In the genomic region with DNA sequence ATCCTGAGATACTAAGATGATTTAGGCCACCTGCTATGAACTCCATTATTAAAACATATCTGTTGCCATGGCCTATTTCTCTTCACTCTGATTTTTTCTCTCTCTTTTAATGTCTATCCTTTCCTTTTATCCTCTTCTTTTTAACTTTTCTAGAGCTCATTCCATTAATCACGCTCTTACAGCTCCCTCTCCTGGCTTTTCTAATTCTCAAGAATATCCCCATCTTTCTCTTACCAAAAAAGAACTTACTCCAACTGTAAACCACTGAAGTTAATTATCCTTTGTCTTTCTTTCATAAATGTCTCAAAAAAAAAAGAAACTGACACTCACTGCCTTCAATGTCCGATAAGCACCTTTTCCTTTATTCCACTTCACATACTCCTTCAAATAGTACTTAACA, we compare ENCODE assay signal across 16 cellular contexts. TPM values are rescaled to one million over a fixed set of nuclear protein-coding genes. Genes with fewer than 3 reads are reported as not detected.
DNase-seq lines count a peak whose midpoint lies in the region; ATAC-seq, FAIRE-seq and TF ChIP-seq lines count a peak whose summit lies in the region.
"Had no signal": no experiment of that assay in that cellular context is flagged by ENCODE, and none has a peak within 500 bp of the region (broad histone marks: within the 10 kb centered on the region; RNA-seq: fewer than 3 reads in every experiment).

No MANE protein-coding gene starts in this region.

- H4K20me1 ChIP-seq in GM12878 (ENCODE audit: control insufficient read depth, insufficient read depth): peaks cover 2% of the 10 kb centered on the region

- BruUV-seq in A673 (replicated peaks; lab: Mats Ljungman, UMichigan) (no TSS peak), GM12878 (replicated peaks; lab: Mats Ljungman, UMichigan) (no TSS peak)

- intact Hi-C loops in A673 (cut with micrococcal nuclease; ENCODE audit: unreplicated experiment) (no loop called here), GM12878 (cut with micrococcal nuclease; ENCODE audit: unreplicated experiment) (no loop called here)

- H3K9ac ChIP-seq in GM12878 (ENCODE audit: control insufficient read depth, insufficient read depth, low read length): no peak overlapping the region
- peak overlapping the region; percentile 37 for H3K9ac ChIP-seq in mesenchymal stem cell (ENCODE audit: low read length)

- TF ChIP-seq CTCF in A673 (conservative IDR thresholded peaks at IDR 0.05; ENCODE audit: low read depth, low read length): peak; percentile 55
- peak; percentile 3 for TF ChIP-seq CTCF in HFF-Myc (IDR thresholded peaks at IDR 0.05; ENCODE audit: low read depth, low read length, missing control alignments)
- no peak; a peak in 1 of 6 replicates for TF ChIP-seq CTCF in GM12878 (IDR thresholded peaks at IDR 0.05 in 2 of 3, conservative IDR thresholded peaks at IDR 0.05 in 1 of 3; ENCODE audit: control insufficient read depth in 2 of 3, extremely low read depth in 1 of 3, insufficient read depth in 1 of 3, low read depth in 3 of 3, low read length in 3 of 3)

- TF ChIP-seq RAD21 in GM12878 (IDR thresholded peaks at IDR 0.05; ENCODE audit: insufficient read depth, low read depth, low read length): peak; percentile 21; the same call in 1 of the 2 replicates

- no peak overlapping the region for H3K14ac ChIP-seq in mesenchymal stem cell (ENCODE audit: low read length in 2 of 2)

- H2BK15ac ChIP-seq in mesenchymal stem cell (ENCODE audit: low read depth, poor library complexity, severe bottlenecking): no peak overlapping the region

- H2AFZ ChIP-seq in GM12878 (ENCODE audit: control insufficient read depth, low read depth, low read length) (no peak overlapping the region), mesenchymal stem cell (ENCODE audit: low read depth, low read length) (no peak overlapping the region)

- H3K27ac ChIP-seq in A673 (ENCODE audit: low read depth, low read length, poor library complexity, severe bottlenecking) (no peak overlapping the region), GM12878 (ENCODE audit: control insufficient read depth, insufficient read depth) (no peak overlapping the region), mesenchymal stem cell (ENCODE audit: low read length, poor library complexity, severe bottlenecking) (no peak overlapping the region), small intestine (ENCODE audit: low read depth in 1 of 2, low read length in 1 of 2) (no peak overlapping the region)

- TF ChIP-seq EP300 in GM12878 (IDR thresholded peaks at IDR 0.05; ENCODE audit: borderline replicate concordance in 1 of 2, control insufficient read depth in 1 of 2, low read depth in 2 of 2, low read length in 2 of 2): no peak

- H2AK5ac ChIP-seq in mesenchymal stem cell (ENCODE audit: low read length, severe bottlenecking): no peak overlapping the region

- ATAC-seq in GM12878 (no peak), GM21737 (IDR thresholded peaks at IDR 0.05; ENCODE audit: unreplicated experiment) (no peak)
- ATAC-seq in activated CD4-positive, CD25-positive, alpha-beta regulatory T cell treated with anti-CD3 and anti-CD28 coated beads, Interleukin-2, amount 50 U/mL, for 24 hours: no peak
- ATAC-seq: activated CD8-positive, alpha-beta T cell treated with anti-CD3 and anti-CD28 coated beads for 36 hours; left ventricle myocardium superior; stimulated activated naive CD8-positive, alpha-beta T cell treated with anti-CD3 and anti-CD28 coated beads, Interleukin-15, Interleukin-2, amounts not matched to agents 100 U/mL and 50 U/mL, for 24 hours had no signal

- H3K4me3 ChIP-seq in A673 (ENCODE audit: low read depth, low read length, poor library complexity, severe bottlenecking) (no peak overlapping the region), HFF-Myc (replicated peaks; ENCODE audit: low read depth, low read length) (no peak overlapping the region), GM12878 (no peak overlapping the region), mesenchymal stem cell (ENCODE audit: insufficient read depth in 1 of 2, low read depth in 1 of 2, low read length in 2 of 2) (no peak overlapping the region), small intestine (ENCODE audit: low read depth in 1 of 2, low read length in 2 of 2) (no peak overlapping the region)

- no peak overlapping the region for H4K8ac ChIP-seq in mesenchymal stem cell (ENCODE audit: low read length)

- H3K23ac ChIP-seq in mesenchymal stem cell (ENCODE audit: low read length in 2 of 2): no peak overlapping the region

- POLR2A ChIA-PET in A673 (lab: Charles Lee; ENCODE audit: low non-redundant PET): interaction anchor here (0.6 kb wide), 2 partner anchors 49 to 86 kb away, joined by 3 read pairs; no protein-coding TSS in a partner anchor
- POLR2A ChIA-PET in GM12878 (lab: Charles Lee): interaction anchor here (0.7 to 1.5 kb wide), 2 partner anchors 9 to 72 kb away, joined by 3 to 5 read pairs; no protein-coding TSS in a partner anchor

- RAD21 ChIA-PET in GM12878 (lab: Charles Lee; ENCODE audit: unreplicated experiment): interaction anchor here (1.1 to 2.0 kb wide), 7 partner anchors 8 to 122 kb away, joined by 3 to 7 read pairs (median 3); no protein-coding TSS in a partner anchor

- H2BK120ac ChIP-seq in mesenchymal stem cell (ENCODE audit: low read depth, low read length): no peak overlapping the region

- no peak for FAIRE-seq in GM12878 (lab: Jason Lieb, UNC)
- FAIRE-seq in small intestine (lab: Jason Lieb, UNC): no peak
- FAIRE-seq: colon had no signal

- no peaks in the 10 kb centered on the region for H3K79me1 ChIP-seq in mesenchymal stem cell (replicated peaks; ENCODE audit: low read length, poor library complexity, severe bottlenecking)

- H3K4me1 ChIP-seq in A673 (ENCODE audit: insufficient read depth, low read length, poor library complexity, severe bottlenecking) (peaks cover 39% of the 10 kb centered on the region), GM12878 (ENCODE audit: control insufficient read depth, insufficient read depth, low read length) (peaks cover 3% of the 10 kb centered on the region), mesenchymal stem cell (ENCODE audit: control insufficient read depth, insufficient read depth, low read depth, low read length) (peaks cover 3% of the 10 kb centered on the region), small intestine (ENCODE audit: control insufficient read depth in 2 of 2, insufficient read depth in 1 of 2, low read depth in 1 of 2, low read length in 1 of 2) (peaks cover 9 to 29% of the 10 kb centered on the region in 2 donors)

- no peak overlapping the region for H4K91ac ChIP-seq in mesenchymal stem cell (ENCODE audit: low read length)

- no peak overlapping the region for H3K4ac ChIP-seq in mesenchymal stem cell (ENCODE audit: low read depth in 1 of 2, low read length in 2 of 2)

- H2BK12ac ChIP-seq in mesenchymal stem cell (ENCODE audit: low read length in 2 of 2): no peak overlapping the region

- no peak for TF ChIP-seq POLR2A in GM12878 (IDR thresholded peaks at IDR 0.05; ENCODE audit: low read depth, low read length)

- H3K79me2 ChIP-seq in GM12878 (ENCODE audit: control insufficient read depth, insufficient read depth, low read length): peaks cover 100% of the 10 kb centered on the region

- H3K18ac ChIP-seq in mesenchymal stem cell (ENCODE audit: low read depth in 1 of 2, low read length in 2 of 2): no peak overlapping the region

- H3K9me3 ChIP-seq in A673 (ENCODE audit: low read depth, low read length, poor library complexity, severe bottlenecking): no peaks in the 10 kb centered on the region
- H3K9me3 ChIP-seq in GM12878 (replicated peaks; ENCODE audit: control insufficient read depth, insufficient read depth, low read length): no peaks in the 10 kb centered on the region; the same call in 1 of the 3 replicates
- no peaks in the 10 kb centered on the region for H3K9me3 ChIP-seq in mesenchymal stem cell (ENCODE audit: control insufficient read depth, low read length)
- no peaks in the 10 kb centered on the region for H3K9me3 ChIP-seq in small intestine (ENCODE audit: control insufficient read depth, low read depth)

- H3K36me3 ChIP-seq in A673 (ENCODE audit: insufficient read depth, low read length, poor library complexity, severe bottlenecking) (no peaks in the 10 kb centered on the region), GM12878 (ENCODE audit: control insufficient read depth in 2 of 2, insufficient read depth in 2 of 2, low read length in 1 of 2) (peaks cover 0 to 13% of the 10 kb centered on the region in 2 experiments; a peak in 2 of 4 replicates), mesenchymal stem cell (ENCODE audit: control insufficient read depth in 1 of 2, insufficient read depth in 2 of 2, low read depth in 1 of 2, low read length in 2 of 2) (peaks cover 2 to 13% of the 10 kb centered on the region in 2 experiments), small intestine (ENCODE audit: control insufficient read depth in 2 of 2, insufficient read depth in 2 of 2, low read length in 2 of 2) (no peaks in the 10 kb centered on the region)

- H3K4me2 ChIP-seq in GM12878 (ENCODE audit: control insufficient read depth, insufficient read depth) (peak overlapping the region; percentile 14; the same call in 1 of the 2 replicates), mesenchymal stem cell (ENCODE audit: low read length, poor library complexity, severe bottlenecking) (no peak overlapping the region)

- CTCF ChIA-PET in A673 (lab: Charles Lee) (interaction anchor here (0.7 to 1.4 kb wide), 3 partner anchors 48 to 751 kb away, joined by 3 to 9 read pairs (median 4); no protein-coding TSS in a partner anchor), GM12878 (lab: Yijun Ruan, JAX) (interaction anchor here (0.9 to 4.3 kb wide), 18 partner anchors 8 to 222 kb away, joined by 3 to 35 read pairs (median 4); a partner anchor contains a TSS)

- H3K27me3 ChIP-seq in A673 (replicated peaks; ENCODE audit: insufficient read depth, low read depth, low read length, poor library complexity) (no peaks in the 10 kb centered on the region), GM12878 (replicated peaks in 1 of 2; ENCODE audit: control insufficient read depth in 2 of 2, insufficient read depth in 2 of 2, low read length in 1 of 2) (no peaks in the 10 kb centered on the region), mesenchymal stem cell (ENCODE audit: control insufficient read depth in 1 of 2, insufficient read depth in 1 of 2, low read length in 2 of 2) (no peaks in the 10 kb centered on the region), small intestine (ENCODE audit: control insufficient read depth in 2 of 2, insufficient read depth in 2 of 2, low read length in 2 of 2) (no peaks in the 10 kb centered on the region)

- SMC1A ChIA-PET in GM12878 (lab: Charles Lee; ENCODE audit: uncharacterized antibody, unreplicated experiment): interaction anchor here (0.6 to 2.6 kb wide), 9 partner anchors 8 to 122 kb away, joined by 3 to 14 read pairs (median 4); a partner anchor contains a TSS

- no peak overlapping the region for H2BK5ac ChIP-seq in mesenchymal stem cell (ENCODE audit: low read depth, low read length, poor library complexity, severe bottlenecking)

- in situ Hi-C loops in GM12878 (cut with MboI): no loop called here

- 87% methylated on average over 2 of the region's 2 CpGs for WGBS in GM12878 (ENCODE audit: insufficient coverage, insufficient replicate concordance, low lambda C conversion rate, missing lambda C conversion rate)
- 94% methylated on average over 2 of the region's 2 CpGs for WGBS in mesenchymal stem cell
- WGBS in small intestine, 3 donors: 73 to 87% (median 78%) methylated on average over 2 of the region's 2 CpGs

- peak; percentile 26 for DNase-seq in A673 (ENCODE audit: low spot score)
- no peak for DNase-seq in HFF-Myc (ENCODE audit: extremely low read depth, low read depth)
- no peak for DNase-seq in GM12878 (ENCODE audit: low read depth, low spot score)
- no peak for DNase-seq in mesenchymal stem cell
- no peak for DNase-seq in NK-92 treated with Interleukin-12 subunit alpha and Interleukin-12 subunit beta, amount 100 ng/mL, for 24 hours (lab: John Stamatoyannopoulos, UW)
- DNase-seq in small intestine: no peak
- DNase-seq: activated CD8-positive, alpha-beta T cell treated with anti-CD3 and anti-CD28 coated beads for 36 hours; AML-193; DMS79; left ventricle myocardium superior; MM.1S; SIG-M5; stimulated activated naive CD8-positive, alpha-beta T cell treated with anti-CD3 and anti-CD28 coated beads, Interleukin-15, Interleukin-2, amounts not matched to agents 100 U/mL and 50 U/mL, for 24 hours had no signal

RNA-seq across cellular contexts. Expression of a gene that starts 7.9 kb away (rescaled TPM):
- 83.8 and 86.0 TPM in 2 replicates for total RNA-seq in A673 (2021)
- total RNA-seq in GM12878 (2013; cell fraction: nucleolus; rRNA removed): 13.2 and 14.7 TPM in 2 replicates
- 15.3 and 16.2 TPM in 2 replicates for total RNA-seq in GM12878 (2014; rRNA removed)
- total RNA-seq in GM12878 (2014; rRNA removed; fragmentation: Illumina TruSeq; extraction: Trizol): 25.7 and 26.1 TPM in 2 replicates
- 61.0 and 62.5 TPM in 2 replicates for total RNA-seq in GM12878 (2021)
- 20.5 TPM for polyA plus RNA-seq in GM12878 (2011; ENCODE audit: low read depth)
- 16.3 and 26.3 TPM in 2 replicates for polyA plus RNA-seq in GM12878 (2011; rRNA removed)
- 5.5 and 9.1 TPM in 2 replicates for polyA plus RNA-seq in GM12878 (2011; cell fraction: cytosol; rRNA removed)
- 5.3 and 7.9 TPM in 2 replicates for polyA plus RNA-seq in GM12878 (2011; cell fraction: nucleus; rRNA removed)
- 30.7 and 36.5 TPM in 2 replicates for polyA plus RNA-seq in GM12878 (2012)
- 43.0 and 55.7 TPM in 2 replicates for polyA plus RNA-seq in GM12878 (2014; fragmentation: Illumina TruSeq; extraction: Trizol)
- polyA plus RNA-seq in GM12878 (2014; fragmentation: Nextera tagmentation; extraction: Ambion mirVana): 1 to 10 TPM; 5.4 to 9.7 TPM
- 18.5 TPM in 2 replicates for polyA plus RNA-seq in GM12878 (2014; rRNA removed)
- polyA plus RNA-seq in GM12878 (2016; fragmentation: Nextera tagmentation; extraction: Ambion mirVana): 1 to 10 TPM; 1.5 to 6.2 TPM
- 13.3 and 19.5 TPM in 2 replicates for polyA minus RNA-seq in GM12878 (2011; rRNA and poly(A)+ RNA removed)
- 15.0 and 16.9 TPM in 2 replicates for polyA minus RNA-seq in GM12878 (2011; cell fraction: cytosol; rRNA and poly(A)+ RNA removed)
- 4.8 and 8.7 TPM in 2 replicates for polyA minus RNA-seq in GM12878 (2011; cell fraction: nucleus; rRNA and poly(A)+ RNA removed)
- polyA plus RNA-seq in mesenchymal stem cell (2013, experiment 1 of 2): 28.6 TPM
- 29.2 TPM for polyA plus RNA-seq in mesenchymal stem cell (2013, experiment 2 of 2)
- 10 to 100 TPM; 18.1 to 25.9 (median 19.0) TPM for polyA plus RNA-seq in small intestine

Comparison
In these comparisons a context has a peak if more than half of its experiments do, and no peak if none do; other contexts are left out.
1. CTCF ChIP-seq: peak in A673 (single experiment) and HFF-Myc (single experiment); none in GM12878 (0 of 3).